Comparison of ENCODE assay signal across 1 cellular context in genomic region chr20:62407221-62407992, GRCh38.
TF ChIP-seq lines count a peak whose summit lies in the region.

CABLES2 (minus strand) TSS chr20:62407285; CDS start chr20:62407276, 9 bp downstream.

TF ChIP-seq in HEK293, 187 proteins besides CTCF, POLR2A, EP300 and RAD21 (continued from another document):
- TF ChIP-seq ZBTB6 (tag by site-specific recombination; IDR thresholded peaks at IDR 0.05) = no peak
- TF ChIP-seq ATF2 (tag by site-specific recombination; IDR thresholded peaks at IDR 0.05; ENCODE audit: low read depth) = no peak
- TF ChIP-seq ZNF184 (tag by site-specific recombination; IDR thresholded peaks at IDR 0.05) = peak; percentile 79; the same call in 1 of the 2 replicates
- TF ChIP-seq OSR2 (tag by site-specific recombination; IDR thresholded peaks at IDR 0.05) = peak; percentile 26; the same call in 1 of the 2 replicates
- no peak for TF ChIP-seq ZNF221 (tag by site-specific recombination; IDR thresholded peaks at IDR 0.05; ENCODE audit: borderline replicate concordance)
- TF ChIP-seq ZNF449 (tag by site-specific recombination; IDR thresholded peaks at IDR 0.05) = peak; percentile 61; the same call in 1 of the 2 replicates
- TF ChIP-seq MYNN (tag by site-specific recombination; IDR thresholded peaks at IDR 0.05; ENCODE audit: borderline replicate concordance) = no peak
- no peak for TF ChIP-seq ZNF555 (tag by site-specific recombination; conservative IDR thresholded peaks at IDR 0.05)
- TF ChIP-seq ZNF777 (tag by site-specific recombination; IDR thresholded peaks at IDR 0.05; ENCODE audit: borderline replicate concordance) = no peak
- TF ChIP-seq ZBTB17 (tag by site-specific recombination; IDR thresholded peaks at IDR 0.05) = peak; percentile 81
- TF ChIP-seq PRDM10 (tag by site-specific recombination; IDR thresholded peaks at IDR 0.05) = peak; percentile 66
